ENCODE assay signal across 13 cellular contexts in genomic region chr1:203448521-203449061, GRCh38. TPM values are rescaled to one million over a fixed set of nuclear protein-coding genes. Genes with fewer than 3 reads are reported as not detected.
A peak's percentile ranks its signal among the peaks of the same experiment; 100 is the strongest.
DNase-seq lines count a peak whose midpoint lies in the region; ATAC-seq and TF ChIP-seq lines count a peak whose summit lies in the region.
"Had no signal": no experiment of that assay in that cellular context is flagged by ENCODE, and none has a peak within 500 bp of the region (broad histone marks: within the 10 kb centered on the region; RNA-seq: fewer than 3 reads in every experiment).

No MANE protein-coding gene starts in this region.

- H3K9me3 Mint-ChIP-seq in activated CD8-positive, alpha-beta memory T cell treated with anti-CD3 and anti-CD28 coated beads, Interleukin-2, amount 10 ng/mL, durations not matched to agents 7 days and 5 days (ENCODE audit: low read depth), result no peaks in the 10 kb centered on the region

- peaks cover 57% of the 10 kb centered on the region for H3K27me3 Mint-ChIP-seq in activated CD8-positive, alpha-beta memory T cell treated with anti-CD3 and anti-CD28 coated beads, Interleukin-2, amount 10 ng/mL, durations not matched to agents 7 days and 5 days

- no peaks in the 10 kb centered on the region for H3K36me3 Mint-ChIP-seq in activated CD8-positive, alpha-beta memory T cell treated with anti-CD3 and anti-CD28 coated beads, Interleukin-2, amount 10 ng/mL, durations not matched to agents 7 days and 5 days

- ATAC-seq in lower lobe of right lung, result peak; percentile 40 to 42
- no peak for ATAC-seq in activated CD8-positive, alpha-beta memory T cell treated with anti-CD3 and anti-CD28 coated beads, Interleukin-2, amount 10 ng/mL, durations not matched to agents 7 days and 5 days
- ATAC-seq in GM19395 (IDR thresholded peaks at IDR 0.05; ENCODE audit: unreplicated experiment), result no peak

- H3K27me3 ChIP-seq in lower lobe of right lung (ENCODE audit: low read depth) (peaks cover 4% of the 10 kb centered on the region), tibial artery (no peaks in the 10 kb centered on the region)

- H3K4me1 ChIP-seq in lower lobe of right lung, result peaks cover 12% of the 10 kb centered on the region
- H3K4me1 ChIP-seq in tibial artery, result peaks cover 0 to 44% (median 19%) of the 10 kb centered on the region in 4 donors

- TF ChIP-seq CTCF in cardiac fibroblast (IDR thresholded peaks at IDR 0.05; ENCODE audit: low read depth, low read length) (no peak), lower lobe of right lung (IDR thresholded peaks at IDR 0.05) (no peak), tibial artery (IDR thresholded peaks at IDR 0.05) (no peak)

- H3K9me3 ChIP-seq in lower lobe of right lung, result peaks cover 3% of the 10 kb centered on the region
- no peaks in the 10 kb centered on the region for H3K9me3 ChIP-seq in tibial artery

- H3K4me3 Mint-ChIP-seq in activated CD8-positive, alpha-beta memory T cell treated with anti-CD3 and anti-CD28 coated beads, Interleukin-2, amount 10 ng/mL, durations not matched to agents 7 days and 5 days, result no peak overlapping the region
- H3K4me3 Mint-ChIP-seq: activated B cell treated with CpG ODN at 0.5 μM for 24 hours had no signal

- H3K4me3 ChIP-seq in cardiac fibroblast (replicated peaks in 1 of 2; ENCODE audit: low read depth in 2 of 2, low read length in 2 of 2) (no peak overlapping the region), lower lobe of right lung (no peak overlapping the region), tibial artery (peak overlapping the region in 1 of 2 donors; percentile 9)

- H3K36me3 ChIP-seq in lower lobe of right lung (no peaks in the 10 kb centered on the region), tibial artery (no peaks in the 10 kb centered on the region)

- CTCF ChIA-PET in activated CD8-positive, alpha-beta memory T cell treated with anti-CD3 and anti-CD28 coated beads, Interleukin-2, amount 10 ng/mL, durations not matched to agents 7 days and 5 days (lab: Charles Lee), result no interaction called here

- intact Hi-C loops in lower lobe of right lung (cut with DNase I) (no loop called here), tibial artery (cut with DNase I; ENCODE audit: low total_unique reads) (loop anchor here (5.0 kb wide), 1 partner anchor 34 kb away; no protein-coding TSS in a partner anchor)

- H3K27ac ChIP-seq in lower lobe of right lung, result peak overlapping the region; percentile 63
- peak overlapping the region; percentile 73 to 79 for H3K27ac ChIP-seq in tibial artery

- H3K27ac Mint-ChIP-seq in activated CD8-positive, alpha-beta memory T cell treated with anti-CD3 and anti-CD28 coated beads, Interleukin-2, amount 10 ng/mL, durations not matched to agents 7 days and 5 days, result no peak overlapping the region
- H3K27ac Mint-ChIP-seq: activated B cell treated with CpG ODN at 0.5 μM for 24 hours had no signal

- no peaks in the 10 kb centered on the region for H3K4me1 Mint-ChIP-seq in activated CD8-positive, alpha-beta memory T cell treated with anti-CD3 and anti-CD28 coated beads, Interleukin-2, amount 10 ng/mL, durations not matched to agents 7 days and 5 days

- DNase-seq in NCI-H1417 (lab: John Stamatoyannopoulos, UW) (peak in 2 of 3 experiments; percentile 89 to 98), cardiac fibroblast (ENCODE audit: low read depth in 2 of 2) (peak; percentile 19 to 21), lower lobe of right lung (no peak), tibial artery (peak; percentile 73 to 88), SHP77 treated with DMSO at 0.1 percent for 48 hours (lab: John Stamatoyannopoulos, UW) (no peak), NCI-H1930 (lab: John Stamatoyannopoulos, UW) (no peak)
- DNase-seq in activated CD8-positive, alpha-beta memory T cell treated with anti-CD3 and anti-CD28 coated beads, Interleukin-2, amount 10 ng/mL, durations not matched to agents 7 days and 5 days, result no peak
- DNase-seq: activated B cell treated with CpG ODN at 0.5 μM for 24 hours, dermis blood vessel endothelial cell, DND-41, MV-4-11, RPMI8226 had no signal

RNA-seq across cellular contexts. Expression of gene PRELP, which starts 27.0 kb away (rescaled TPM):
- 47.5 TPM for total RNA-seq in lower lobe of right lung
- total RNA-seq in activated CD8-positive, alpha-beta memory T cell treated with anti-CD3 and anti-CD28 coated beads, Interleukin-2, amount 10 ng/mL, durations not matched to agents 7 days and 5 days, result not detected
- total RNA-seq: activated B cell treated with CpG ODN at 0.5 μM for 24 hours, dermis blood vessel endothelial cell had no signal

RNA-seq across cellular contexts. Expression of gene OPTC, which starts 45.4 kb away (rescaled TPM):
- total RNA-seq in lower lobe of right lung, result not detected
- total RNA-seq in activated CD8-positive, alpha-beta memory T cell treated with anti-CD3 and anti-CD28 coated beads, Interleukin-2, amount 10 ng/mL, durations not matched to agents 7 days and 5 days, result not detected
- total RNA-seq: activated B cell treated with CpG ODN at 0.5 μM for 24 hours, dermis blood vessel endothelial cell had no signal

Comparison
In these comparisons a context has a peak if more than half of its experiments do, and no peak if none do; other contexts are left out.
1. DNase-seq: peak in NCI-H1417 (2 of 3), cardiac fibroblast (2 of 2) and tibial artery (2 of 2); none in lower lobe of right lung (single experiment), activated CD8-positive, alpha-beta memory T cell treated with anti-CD3 and anti-CD28 coated beads, Interleukin-2, amount 10 ng/mL, durations not matched to agents 7 days and 5 days (single experiment), SHP77 treated with DMSO at 0.1 percent for 48 hours (single experiment) and NCI-H1930 (0 of 2).
2. ATAC-seq: peak in lower lobe of right lung (2 of 2); none in activated CD8-positive, alpha-beta memory T cell treated with anti-CD3 and anti-CD28 coated beads, Interleukin-2, amount 10 ng/mL, durations not matched to agents 7 days and 5 days (single experiment) and GM19395 (single experiment).
3. RNA of gene PRELP, which starts 27.0 kb away (total RNA-seq): 47.5 TPM in lower lobe of right lung (single experiment); not detected in activated CD8-positive, alpha-beta memory T cell treated with anti-CD3 and anti-CD28 coated beads, Interleukin-2, amount 10 ng/mL, durations not matched to agents 7 days and 5 days; every median in the first group is over 10 times any median in the second.